21 cellular contexts compared by ENCODE assay signal in the genomic region with DNA sequence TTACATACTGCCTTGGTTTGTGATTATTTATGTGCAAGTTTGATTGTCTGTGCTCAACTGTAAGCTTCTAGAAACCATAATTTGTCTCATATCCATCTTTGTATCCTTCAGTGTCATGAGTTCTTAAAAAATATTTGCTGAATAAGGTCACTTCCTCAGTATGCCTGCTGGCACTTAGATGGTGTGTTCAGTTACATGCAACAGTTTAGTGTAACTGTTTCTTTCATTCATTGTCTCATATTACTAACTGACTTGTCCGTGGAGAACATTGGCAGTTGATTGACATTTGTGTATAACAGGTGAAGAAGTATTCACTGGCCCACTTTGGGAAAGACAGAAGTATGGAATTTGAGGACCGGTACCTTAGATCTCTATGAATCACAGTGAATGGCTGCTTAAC.
"Had no signal": no experiment of that assay in that cellular context is flagged by ENCODE, and none has a peak within 500 bp of the region (broad histone marks: within the 10 kb centered on the region; RNA-seq: fewer than 3 reads in every experiment).

No MANE protein-coding gene starts in this region.

- DNase-seq: activated CD4-positive, alpha-beta T cell treated with anti-CD3 and anti-CD28 coated beads, Interleukin-2, amount 10 ng/mL, durations not matched to agents 7 days and 5 days; activated CD8-positive, alpha-beta memory T cell treated with anti-CD3 and anti-CD28 coated beads, Interleukin-2, amount 50 U/mL, for 48 hours; activated gamma-delta T cell treated with Interleukin-2 at 50 U/mL for 16 hours; activated T-cell treated with anti-CD3 and anti-CD28 coated beads, Interleukin-2, amount 50 U/mL, for 72 hours; amygdala; body of pancreas; central memory CD4-positive, alpha-beta T cell; cortex of kidney; effector CD4-positive, alpha-beta T cell; kidney; mesendoderm; nephron progenitor cell; occipital lobe; small intestine; stimulated activated CD4-positive, alpha-beta T cell treated with anti-CD3 and anti-CD28 coated beads, Interleukin-4, amount 100 ng/mL, for 24 hours; stimulated activated naive CD4-positive, alpha-beta T cell treated with Interleukin-2 at 50 U/mL for 16 hours; substantia nigra; T-helper 9 cell; transverse colon had no signal

- H3K27me3 ChIP-seq: body of pancreas, hepatocyte, right atrium auricular region, transverse colon had no signal

- H3K36me3 ChIP-seq: right atrium auricular region, transverse colon had no signal

- H3K27ac ChIP-seq: body of pancreas, hepatocyte, right atrium auricular region, transverse colon had no signal

- FAIRE-seq: kidney, small intestine had no signal

- H3K9me3 ChIP-seq: body of pancreas, right atrium auricular region, transverse colon had no signal

- H3K4me3 ChIP-seq: body of pancreas, hepatocyte, right atrium auricular region, transverse colon had no signal

- H3K4me1 ChIP-seq: body of pancreas had no signal

- H2AFZ ChIP-seq: hepatocyte had no signal

- H3K79me2 ChIP-seq: hepatocyte had no signal

- H3K4me2 ChIP-seq: hepatocyte had no signal
